In the genomic region with DNA sequence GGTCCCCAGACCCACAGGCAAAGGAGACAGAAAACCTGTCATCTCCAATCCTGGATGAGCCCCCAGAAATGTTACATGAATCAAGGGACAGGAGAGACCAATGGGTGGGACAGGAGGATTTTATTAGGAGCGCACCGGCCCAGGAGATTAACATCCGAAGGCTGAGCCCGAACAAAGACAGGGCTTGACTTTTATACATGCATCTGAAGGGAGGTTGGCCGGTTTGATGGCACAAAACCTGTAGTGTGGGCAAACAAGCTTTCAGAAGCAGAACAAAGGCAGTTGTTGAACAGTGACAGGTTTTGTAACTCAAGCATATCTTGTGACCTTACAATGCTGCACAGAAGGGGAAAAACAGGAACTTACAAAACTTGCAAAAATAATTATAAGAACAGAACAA, we compare ENCODE assay signal across 12 cellular contexts.
A peak's percentile ranks its signal among the peaks of the same experiment; 100 is the strongest.
DNase-seq lines count a peak whose midpoint lies in the region; ATAC-seq, FAIRE-seq and TF ChIP-seq lines count a peak whose summit lies in the region.
"Had no signal": no experiment of that assay in that cellular context is flagged by ENCODE, and none has a peak within 500 bp of the region (broad histone marks: within the 10 kb centered on the region; RNA-seq: fewer than 3 reads in every experiment).

No MANE protein-coding gene starts in this region.

- H3K27ac ChIP-seq in left ventricle myocardium inferior (replicated peaks) (peak overlapping the region; percentile 27), suprapubic skin (peak overlapping the region; percentile 20), colonic mucosa (no peak overlapping the region)
- H3K27ac ChIP-seq: A549 had no signal

- H3K9me3 ChIP-seq in left ventricle myocardium inferior (replicated peaks) (no peaks in the 10 kb centered on the region), suprapubic skin (no peaks in the 10 kb centered on the region), colonic mucosa (no peaks in the 10 kb centered on the region)
- H3K9me3 ChIP-seq: A549, heart right ventricle had no signal

- ATAC-seq in Right ventricle myocardium inferior, result peak; percentile 20
- ATAC-seq: A549, T-helper 17 cell had no signal

- no peak for FAIRE-seq in GM12892 (lab: Jason Lieb, UNC)
- FAIRE-seq: A549 had no signal

- no peaks in the 10 kb centered on the region for H3K4me1 ChIP-seq in left ventricle myocardium inferior
- H3K4me1 ChIP-seq in suprapubic skin, result peaks cover 11% of the 10 kb centered on the region
- no peaks in the 10 kb centered on the region for H3K4me1 ChIP-seq in colonic mucosa
- H3K4me1 ChIP-seq: A549 had no signal

- 95% methylated on average over 5 of the region's 5 CpGs for WGBS in suprapubic skin

- H3K27me3 ChIP-seq in left ventricle myocardium inferior (ENCODE audit: low read depth), result peaks cover 8% of the 10 kb centered on the region
- H3K27me3 ChIP-seq in suprapubic skin, result no peaks in the 10 kb centered on the region
- no peaks in the 10 kb centered on the region for H3K27me3 ChIP-seq in colonic mucosa

- intact Hi-C loops in Right ventricle myocardium inferior (cut with DNase I) (no loop called here), cardiac septum (cut with DNase I) (no loop called here), left ventricle myocardium inferior (cut with micrococcal nuclease) (no loop called here), colonic mucosa (cut with DNase I) (no loop called here)

- TF ChIP-seq EP300 in suprapubic skin (IDR thresholded peaks at IDR 0.05), result no peak

- H3K4me3 ChIP-seq in left ventricle myocardium inferior, result no peak overlapping the region
- no peak overlapping the region for H3K4me3 ChIP-seq in suprapubic skin
- H3K4me3 ChIP-seq in colonic mucosa, result no peak overlapping the region
- H3K4me3 ChIP-seq: A549, heart right ventricle had no signal

- DNase-seq in Right ventricle myocardium inferior (ENCODE audit: missing footprints) (peak; percentile 52), cardiac septum (ENCODE audit: low spot score) (no peak), NOMO-1 treated with dmso at 0.1 percent for 144 hours (lab: John Stamatoyannopoulos, UW; ENCODE audit: unreplicated experiment) (peak; percentile 81), left ventricle myocardium inferior (no peak), suprapubic skin (ENCODE audit: low spot score in 2 of 2) (no peak), GM12892 (ENCODE audit: insufficient read length) (no peak), GM10266 (ENCODE audit: extremely low spot score) (no peak), colonic mucosa (no peak)
- DNase-seq: heart right ventricle, nephron progenitor cell, T-helper 17 cell had no signal

- H3K9ac ChIP-seq in colonic mucosa (ENCODE audit: low read depth in 2 of 2, low read length in 2 of 2), result no peak overlapping the region

- no peaks in the 10 kb centered on the region for H3K36me3 ChIP-seq in left ventricle myocardium inferior
- H3K36me3 ChIP-seq in suprapubic skin, result no peaks in the 10 kb centered on the region
- H3K36me3 ChIP-seq in colonic mucosa, result no peaks in the 10 kb centered on the region
- H3K36me3 ChIP-seq: heart right ventricle had no signal

- TF ChIP-seq CTCF in left ventricle myocardium inferior (IDR thresholded peaks at IDR 0.05; ENCODE audit: borderline replicate concordance) (no peak), suprapubic skin (IDR thresholded peaks at IDR 0.05) (no peak), GM10266 (IDR thresholded peaks at IDR 0.05; ENCODE audit: control insufficient read depth, insufficient read depth, low read depth, missing control alignments) (no peak), colonic mucosa (IDR thresholded peaks at IDR 0.05) (no peak)

- TF ChIP-seq POLR2A in suprapubic skin (IDR thresholded peaks at IDR 0.05) (no peak), GM12892 (IDR thresholded peaks at IDR 0.05; ENCODE audit: low read depth, low read length) (no peak)

Comparison
In these comparisons a context has a peak if more than half of its experiments do, and no peak if none do; other contexts are left out.
1. DNase-seq: peak in Right ventricle myocardium inferior (single experiment) and NOMO-1 treated with dmso at 0.1 percent for 144 hours (single experiment); none in cardiac septum (single experiment), left ventricle myocardium inferior (single experiment), suprapubic skin (0 of 2), GM12892 (single experiment), GM10266 (single experiment) and colonic mucosa (single experiment).